ENCODE assay signal across 1 cellular context in the genomic region with DNA sequence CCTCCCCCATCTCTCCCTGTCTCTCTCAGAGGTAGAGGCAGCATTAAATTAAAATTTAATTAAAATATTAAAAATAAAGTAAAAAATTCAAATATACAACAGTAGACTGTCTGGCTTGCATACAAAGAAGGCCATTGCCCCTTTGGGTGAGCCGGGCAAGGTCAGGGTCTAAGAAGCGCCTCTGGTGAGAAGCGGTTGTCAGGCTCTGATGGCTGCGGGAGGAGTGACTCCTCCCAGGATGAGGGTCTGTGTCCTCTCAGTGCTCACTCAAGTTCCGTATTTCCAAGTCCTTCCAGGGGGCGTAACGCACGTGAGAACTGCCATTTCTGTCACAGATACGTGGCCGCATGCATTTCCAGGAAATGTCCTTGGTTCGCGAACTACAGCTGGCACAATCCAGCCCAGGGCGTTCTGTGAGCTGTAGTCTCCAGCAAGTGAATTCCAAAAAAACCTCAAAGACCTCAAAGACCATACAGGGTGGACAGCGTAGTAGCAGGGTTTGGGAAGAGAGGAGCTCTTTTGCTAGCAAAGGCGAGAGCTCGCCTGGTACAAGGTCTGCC.
TF ChIP-seq lines count a peak whose summit lies in the region.

No MANE protein-coding gene starts in this region.

TF ChIP-seq in HepG2, 621 proteins besides CTCF, POLR2A, EP300 and RAD21 (continued from another document and continues in another):
- TF ChIP-seq SIN3A (IDR thresholded peaks at IDR 0.05; ENCODE audit: borderline replicate concordance, low read depth, low read length) (peak; percentile 89), ZFP41 (CRISPR knock-in tag; IDR thresholded peaks at IDR 0.05; ENCODE audit: borderline replicate concordance) (no peak), KDM1A (CRISPR knock-in tag; IDR thresholded peaks at IDR 0.05) (no peak), ONECUT2 (CRISPR knock-in tag; IDR thresholded peaks at IDR 0.05) (peak; percentile 28; the same call in 1 of the 2 replicates), KMT2A (CRISPR knock-in tag; IDR thresholded peaks at IDR 0.05) (no peak), ZNF761 (CRISPR knock-in tag; conservative IDR thresholded peaks at IDR 0.05) (no peak), SP4 (CRISPR knock-in tag; IDR thresholded peaks at IDR 0.05) (peak; percentile 7; the same call in 1 of the 2 replicates), BRCA1 (CRISPR knock-in tag; IDR thresholded peaks at IDR 0.05) (0 out of 2 replicates have a peak, but pooled peaks have one; percentile 34), MEIS2 (CRISPR knock-in tag; IDR thresholded peaks at IDR 0.05) (peak; percentile 36; the same call in 1 of the 2 replicates), MLXIP (CRISPR knock-in tag; IDR thresholded peaks at IDR 0.05; ENCODE audit: borderline replicate concordance) (0 out of 2 replicates have a peak, but pooled peaks have one; percentile 50), HOXA7 (CRISPR knock-in tag; IDR thresholded peaks at IDR 0.05) (no peak), SOX13 (IDR thresholded peaks at IDR 0.05) (no peak), SOX13 (CRISPR knock-in tag; conservative IDR thresholded peaks at IDR 0.05 in 1 of 2, IDR thresholded peaks at IDR 0.05 in 1 of 2) (no peak; a peak in 1 of 4 replicates), KDM2A (CRISPR knock-in tag; IDR thresholded peaks at IDR 0.05; ENCODE audit: borderline replicate concordance, low read depth) (no peak), ZNF598 (CRISPR knock-in tag; IDR thresholded peaks at IDR 0.05; ENCODE audit: borderline replicate concordance) (no peak), FOSL1 (CRISPR knock-in tag; IDR thresholded peaks at IDR 0.05; ENCODE audit: borderline replicate concordance) (no peak), TOPORS (CRISPR knock-in tag; IDR thresholded peaks at IDR 0.05) (no peak), ZNF605 (CRISPR knock-in tag; IDR thresholded peaks at IDR 0.05) (peak; percentile 71; the same call in 1 of the 2 replicates)
- TF ChIP-seq, protein P1, sequence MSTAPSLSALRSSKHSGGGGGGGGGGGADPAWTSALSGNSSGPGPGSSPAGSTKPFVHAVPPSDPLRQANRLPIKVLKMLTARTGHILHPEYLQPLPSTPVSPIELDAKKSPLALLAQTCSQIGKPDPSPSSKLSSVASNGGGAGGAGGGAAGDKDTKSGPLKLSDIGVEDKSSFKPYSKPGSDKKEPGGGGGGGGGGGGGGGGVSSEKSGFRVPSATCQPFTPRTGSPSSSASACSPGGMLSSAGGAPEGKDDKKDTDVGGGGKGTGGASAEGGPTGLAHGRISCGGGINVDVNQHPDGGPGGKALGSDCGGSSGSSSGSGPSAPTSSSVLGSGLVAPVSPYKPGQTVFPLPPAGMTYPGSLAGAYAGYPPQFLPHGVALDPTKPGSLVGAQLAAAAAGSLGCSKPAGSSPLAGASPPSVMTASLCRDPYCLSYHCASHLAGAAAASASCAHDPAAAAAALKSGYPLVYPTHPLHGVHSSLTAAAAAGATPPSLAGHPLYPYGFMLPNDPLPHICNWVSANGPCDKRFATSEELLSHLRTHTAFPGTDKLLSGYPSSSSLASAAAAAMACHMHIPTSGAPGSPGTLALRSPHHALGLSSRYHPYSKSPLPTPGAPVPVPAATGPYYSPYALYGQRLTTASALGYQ (CRISPR knock-in tag; IDR thresholded peaks at IDR 0.05): no peak; the same call in 1 of the 2 replicates
- TF ChIP-seq, protein P2, sequence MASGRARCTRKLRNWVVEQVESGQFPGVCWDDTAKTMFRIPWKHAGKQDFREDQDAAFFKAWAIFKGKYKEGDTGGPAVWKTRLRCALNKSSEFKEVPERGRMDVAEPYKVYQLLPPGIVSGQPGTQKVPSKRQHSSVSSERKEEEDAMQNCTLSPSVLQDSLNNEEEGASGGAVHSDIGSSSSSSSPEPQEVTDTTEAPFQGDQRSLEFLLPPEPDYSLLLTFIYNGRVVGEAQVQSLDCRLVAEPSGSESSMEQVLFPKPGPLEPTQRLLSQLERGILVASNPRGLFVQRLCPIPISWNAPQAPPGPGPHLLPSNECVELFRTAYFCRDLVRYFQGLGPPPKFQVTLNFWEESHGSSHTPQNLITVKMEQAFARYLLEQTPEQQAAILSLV (CRISPR knock-in tag; IDR thresholded peaks at IDR 0.05; ENCODE audit: borderline replicate concordance): no peak
- TF ChIP-seq, protein P3, sequence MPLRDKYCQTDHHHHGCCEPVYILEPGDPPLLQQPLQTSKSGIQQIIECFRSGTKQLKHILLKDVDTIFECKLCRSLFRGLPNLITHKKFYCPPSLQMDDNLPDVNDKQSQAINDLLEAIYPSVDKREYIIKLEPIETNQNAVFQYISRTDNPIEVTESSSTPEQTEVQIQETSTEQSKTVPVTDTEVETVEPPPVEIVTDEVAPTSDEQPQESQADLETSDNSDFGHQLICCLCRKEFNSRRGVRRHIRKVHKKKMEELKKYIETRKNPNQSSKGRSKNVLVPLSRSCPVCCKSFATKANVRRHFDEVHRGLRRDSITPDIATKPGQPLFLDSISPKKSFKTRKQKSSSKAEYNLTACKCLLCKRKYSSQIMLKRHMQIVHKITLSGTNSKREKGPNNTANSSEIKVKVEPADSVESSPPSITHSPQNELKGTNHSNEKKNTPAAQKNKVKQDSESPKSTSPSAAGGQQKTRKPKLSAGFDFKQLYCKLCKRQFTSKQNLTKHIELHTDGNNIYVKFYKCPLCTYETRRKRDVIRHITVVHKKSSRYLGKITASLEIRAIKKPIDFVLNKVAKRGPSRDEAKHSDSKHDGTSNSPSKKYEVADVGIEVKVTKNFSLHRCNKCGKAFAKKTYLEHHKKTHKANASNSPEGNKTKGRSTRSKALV (CRISPR knock-in tag; IDR thresholded peaks at IDR 0.05): peak; percentile 40; the same call in 1 of the 2 replicates
- TF ChIP-seq, protein P4, sequence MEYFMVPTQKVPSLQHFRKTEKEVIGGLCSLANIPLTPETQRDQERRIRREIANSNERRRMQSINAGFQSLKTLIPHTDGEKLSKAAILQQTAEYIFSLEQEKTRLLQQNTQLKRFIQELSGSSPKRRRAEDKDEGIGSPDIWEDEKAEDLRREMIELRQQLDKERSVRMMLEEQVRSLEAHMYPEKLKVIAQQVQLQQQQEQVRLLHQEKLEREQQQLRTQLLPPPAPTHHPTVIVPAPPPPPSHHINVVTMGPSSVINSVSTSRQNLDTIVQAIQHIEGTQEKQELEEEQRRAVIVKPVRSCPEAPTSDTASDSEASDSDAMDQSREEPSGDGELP (IDR thresholded peaks at IDR 0.05; ENCODE audit: borderline replicate concordance, low read depth): peak; percentile 68; the same call in 1 of the 2 replicates
- TF ChIP-seq, protein P5, sequence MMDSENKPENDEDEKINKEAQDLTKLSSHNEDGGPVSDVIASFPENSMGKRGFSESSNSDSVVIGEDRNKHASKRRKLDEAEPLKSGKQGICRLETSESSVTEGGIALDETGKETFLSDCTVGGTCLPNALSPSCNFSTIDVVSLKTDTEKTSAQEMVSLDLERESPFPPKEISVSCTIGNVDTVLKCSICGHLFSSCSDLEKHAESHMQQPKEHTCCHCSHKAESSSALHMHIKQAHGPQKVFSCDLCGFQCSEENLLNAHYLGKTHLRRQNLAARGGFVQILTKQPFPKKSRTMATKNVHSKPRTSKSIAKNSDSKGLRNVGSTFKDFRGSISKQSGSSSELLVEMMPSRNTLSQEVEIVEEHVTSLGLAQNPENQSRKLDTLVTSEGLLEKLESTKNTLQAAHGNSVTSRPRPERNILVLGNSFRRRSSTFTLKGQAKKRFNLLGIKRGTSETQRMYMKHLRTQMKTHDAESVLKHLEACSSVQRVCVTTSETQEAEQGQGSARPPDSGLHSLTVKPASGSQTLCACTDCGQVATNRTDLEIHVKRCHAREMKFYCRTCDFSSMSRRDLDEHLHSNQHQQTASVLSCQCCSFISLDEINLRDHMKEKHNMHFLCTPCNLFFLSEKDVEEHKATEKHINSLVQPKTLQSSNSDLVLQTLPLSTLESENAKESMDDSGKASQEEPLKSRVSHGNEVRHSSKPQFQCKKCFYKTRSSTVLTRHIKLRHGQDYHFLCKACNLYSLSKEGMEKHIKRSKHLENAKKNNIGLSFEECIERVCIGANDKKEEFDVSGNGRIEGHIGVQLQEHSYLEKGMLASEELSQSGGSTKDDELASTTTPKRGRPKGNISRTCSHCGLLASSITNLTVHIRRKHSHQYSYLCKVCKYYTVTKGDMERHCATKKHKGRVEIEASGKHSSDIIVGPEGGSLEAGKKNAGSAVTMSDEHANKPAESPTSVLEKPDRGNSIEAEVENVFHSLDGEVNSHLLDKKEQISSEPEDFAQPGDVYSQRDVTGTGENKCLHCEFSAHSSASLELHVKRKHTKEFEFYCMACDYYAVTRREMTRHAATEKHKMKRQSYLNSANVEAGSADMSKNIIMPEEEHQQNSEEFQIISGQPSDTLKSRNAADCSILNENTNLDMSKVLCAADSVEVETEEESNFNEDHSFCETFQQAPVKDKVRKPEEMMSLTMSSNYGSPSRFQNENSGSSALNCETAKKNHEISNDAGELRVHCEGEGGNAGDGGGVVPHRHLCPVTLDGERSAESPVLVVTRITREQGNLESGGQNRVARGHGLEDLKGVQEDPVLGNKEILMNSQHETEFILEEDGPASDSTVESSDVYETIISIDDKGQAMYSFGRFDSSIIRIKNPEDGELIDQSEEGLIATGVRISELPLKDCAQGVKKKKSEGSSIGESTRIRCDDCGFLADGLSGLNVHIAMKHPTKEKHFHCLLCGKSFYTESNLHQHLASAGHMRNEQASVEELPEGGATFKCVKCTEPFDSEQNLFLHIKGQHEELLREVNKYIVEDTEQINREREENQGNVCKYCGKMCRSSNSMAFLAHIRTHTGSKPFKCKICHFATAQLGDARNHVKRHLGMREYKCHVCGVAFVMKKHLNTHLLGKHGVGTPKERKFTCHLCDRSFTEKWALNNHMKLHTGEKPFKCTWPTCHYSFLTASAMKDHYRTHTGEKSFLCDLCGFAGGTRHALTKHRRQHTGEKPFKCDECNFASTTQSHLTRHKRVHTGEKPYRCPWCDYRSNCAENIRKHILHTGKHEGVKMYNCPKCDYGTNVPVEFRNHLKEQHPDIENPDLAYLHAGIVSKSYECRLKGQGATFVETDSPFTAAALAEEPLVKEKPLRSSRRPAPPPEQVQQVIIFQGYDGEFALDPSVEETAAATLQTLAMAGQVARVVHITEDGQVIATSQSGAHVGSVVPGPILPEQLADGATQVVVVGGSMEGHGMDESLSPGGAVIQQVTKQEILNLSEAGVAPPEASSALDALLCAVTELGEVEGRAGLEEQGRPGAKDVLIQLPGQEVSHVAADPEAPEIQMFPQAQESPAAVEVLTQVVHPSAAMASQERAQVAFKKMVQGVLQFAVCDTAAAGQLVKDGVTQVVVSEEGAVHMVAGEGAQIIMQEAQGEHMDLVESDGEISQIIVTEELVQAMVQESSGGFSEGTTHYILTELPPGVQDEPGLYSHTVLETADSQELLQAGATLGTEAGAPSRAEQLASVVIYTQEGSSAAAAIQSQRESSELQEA (CRISPR knock-in tag; IDR thresholded peaks at IDR 0.05; ENCODE audit: not compliant biosample characterization): peak; percentile 2
